8 cellular contexts compared by ENCODE assay signal in genomic region chr12:63843613-63844390, GRCh38. TPM values are rescaled to one million over a fixed set of nuclear protein-coding genes. Genes with fewer than 3 reads are reported as not detected.
DNase-seq lines count a peak whose midpoint lies in the region; ATAC-seq and TF ChIP-seq lines count a peak whose summit lies in the region.

No MANE protein-coding gene starts in this region.

- peak; percentile 31 for TF ChIP-seq POLR2A in prostate gland (IDR thresholded peaks at IDR 0.05)

- peak; percentile 98 for ATAC-seq in HG02759 (IDR thresholded peaks at IDR 0.05; ENCODE audit: unreplicated experiment)

- H3K36me3 ChIP-seq in right atrium auricular region = no peaks in the 10 kb centered on the region
- no peaks in the 10 kb centered on the region for H3K36me3 ChIP-seq in prostate gland

- TF ChIP-seq CTCF in GM12873 (IDR thresholded peaks at IDR 0.05; ENCODE audit: insufficient read depth, low read depth, low read length, missing control alignments) = peak; percentile 86
- TF ChIP-seq CTCF in right atrium auricular region (IDR thresholded peaks at IDR 0.05) = peak; percentile 82 to 94
- peak; percentile 85 to 99 (median 96) for TF ChIP-seq CTCF in prostate gland (IDR thresholded peaks at IDR 0.05)

- intact Hi-C loops in prostate gland (cut with DNase I) = loop anchor here (1.0 to 10.0 kb wide), 3 partner anchors 241 to 561 kb away; partner anchors contain the start of gene XPOT

- peaks cover 0 to 20% of the 10 kb centered on the region in 2 donors for H3K4me1 ChIP-seq in right atrium auricular region
- no peaks in the 10 kb centered on the region for H3K4me1 ChIP-seq in prostate gland (replicated peaks)

- H3K27me3 ChIP-seq in right atrium auricular region = no peaks in the 10 kb centered on the region
- H3K27me3 ChIP-seq in prostate gland (replicated peaks; ENCODE audit: insufficient read depth) = no peaks in the 10 kb centered on the region

- DNase-seq in NCI-H128 (lab: John Stamatoyannopoulos, UW; ENCODE audit: unreplicated experiment) = peak; percentile 86
- peak; percentile 44 to 78 (median 58) for DNase-seq in T-helper 1 cell
- peak; percentile 59 to 97 (median 86) for DNase-seq in amygdala (lab: John Stamatoyannopoulos, UW)
- peak; percentile 86 for DNase-seq in right atrium auricular region (ENCODE audit: low spot score)
- peak; percentile 84 for DNase-seq in prostate gland (ENCODE audit: low spot score)
- DNase-seq in ureter (ENCODE audit: low spot score) = peak; percentile 93

- H3K27ac ChIP-seq in right atrium auricular region (peak overlapping the region; percentile 91 to 96), prostate gland (peak overlapping the region; percentile 81 to 83)

- H3K9me3 ChIP-seq in right atrium auricular region (no peaks in the 10 kb centered on the region), prostate gland (no peaks in the 10 kb centered on the region)

- 1% methylated on average over 70 of the region's 96 CpGs for WGBS in prostate gland

- H3K4me3 ChIP-seq in right atrium auricular region = peak overlapping the region; percentile 86 to 93
- H3K4me3 ChIP-seq in prostate gland = peak overlapping the region; percentile 69 to 93

RNA-seq across cellular contexts. Expression of gene SRGAP1, which starts 0.7 kb away (rescaled TPM):
- total RNA-seq in right atrium auricular region (1 to 10 TPM; 1.4 to 3.3 TPM), prostate gland (10 to 100 TPM in 1 of 2 donors, 1 to 10 TPM in 1; 4.6 to 16.1 TPM), ureter (15.8 TPM)

Comparison
In these comparisons a context has a peak if more than half of its experiments do, and no peak if none do; other contexts are left out.
1. Peak in every context shown above with its lines: DNase-seq, ATAC-seq, H3K4me3 ChIP-seq and H3K27ac ChIP-seq.